Comparison of ENCODE assay signal across 8 cellular contexts in genomic region chr2:172098650-172099471, GRCh38. TPM values are rescaled to one million over a fixed set of nuclear protein-coding genes. Genes with fewer than 3 reads are reported as not detected.
DNase-seq lines count a peak whose midpoint lies in the region; ATAC-seq, FAIRE-seq and TF ChIP-seq lines count a peak whose summit lies in the region.

No MANE protein-coding gene starts in this region.

- H3K4me1 ChIP-seq in left lung = peaks cover 48 to 88% of the 10 kb centered on the region in 2 donors

- in situ Hi-C loops in brain microvascular endothelial cell (cut with HindIII; ENCODE audit: low pct_ligation_motif_present, low sequenced_read_pairs) = no loop called here

- ATAC-seq in left lung = peak; percentile 33
- no peak for ATAC-seq in GM18870 (IDR thresholded peaks at IDR 0.05; ENCODE audit: unreplicated experiment)

- H3K27ac ChIP-seq in brain microvascular endothelial cell (peak overlapping the region; percentile 56), left lung (no peak overlapping the region)

- H3K4me3 ChIP-seq in brain microvascular endothelial cell (ENCODE audit: low read depth, low read length) (peak overlapping the region; percentile 52), left lung (peak overlapping the region; percentile 13 to 28)

- intact Hi-C loops in left lung (cut with DNase I) = no loop called here

- peak; percentile 45 for DNase-seq in NCI-H82 (lab: John Stamatoyannopoulos, UW)
- no peak for DNase-seq in NCI-H82 treated with DMSO at 0.1 percent for 48 hours (lab: John Stamatoyannopoulos, UW; ENCODE audit: unreplicated experiment)
- DNase-seq in NCI-H226 = peak; percentile 82
- peak; percentile 74 for DNase-seq in brain microvascular endothelial cell
- DNase-seq in left lung = peak in 1 of 2 donors; percentile 91
- peak; percentile 88 for DNase-seq in urothelium cell line (ENCODE audit: low spot score)
- DNase-seq in amygdala (lab: John Stamatoyannopoulos, UW) = no peak

- H3K27me3 ChIP-seq in brain microvascular endothelial cell (replicated peaks) (peaks cover 21% of the 10 kb centered on the region), left lung (peaks cover 100% of the 10 kb centered on the region in 2 donors)

- H3K9me3 ChIP-seq in left lung = no peaks in the 10 kb centered on the region

- no peaks in the 10 kb centered on the region for H3K36me3 ChIP-seq in brain microvascular endothelial cell (replicated peaks)
- no peaks in the 10 kb centered on the region for H3K36me3 ChIP-seq in left lung

- FAIRE-seq in urothelium cell line (lab: Jason Lieb, UNC) = peak; percentile 98

- TF ChIP-seq CTCF in brain microvascular endothelial cell (IDR thresholded peaks at IDR 0.05; ENCODE audit: low read depth, low read length, missing control alignments) (no peak), left lung (IDR thresholded peaks at IDR 0.05) (no peak)

RNA-seq across cellular contexts. Expression of gene DLX2, which starts 3.8 kb away (rescaled TPM):
- total RNA-seq in left lung = not detected

RNA-seq across cellular contexts. Expression of gene DLX1, which starts 13.6 kb away (rescaled TPM):
- not detected for total RNA-seq in left lung

Comparison
In these comparisons a context has a peak if more than half of its experiments do, and no peak if none do; other contexts are left out.
1. DNase-seq: peak in NCI-H82 (single experiment), NCI-H226 (single experiment), brain microvascular endothelial cell (single experiment) and urothelium cell line (single experiment); none in NCI-H82 treated with DMSO at 0.1 percent for 48 hours (single experiment) and amygdala (0 of 56).